In genomic region chr21:25949701-25950100, GRCh38 we compare ENCODE assay signal across 1 cellular context.
TF ChIP-seq lines count a peak whose summit lies in the region.

No MANE protein-coding gene starts in this region.

TF ChIP-seq in liver, 16 proteins besides CTCF, POLR2A, EP300 and RAD21 (continued from another document):
- TF ChIP-seq RXRA (IDR thresholded peaks at IDR 0.05) (peak; percentile 48 to 66), HNF4A (conservative IDR thresholded peaks at IDR 0.05) (peak; percentile 91 to 93), ZBTB33 (IDR thresholded peaks at IDR 0.05) (peak; percentile 19), MAX (IDR thresholded peaks at IDR 0.05) (peak; percentile 52), ATF3 (IDR thresholded peaks at IDR 0.05) (peak; percentile 88), SP1 (IDR thresholded peaks at IDR 0.05) (peak; percentile 66)
